1 cellular context compared by ENCODE assay signal in genomic region chr10:21318768-21319167, GRCh38.
TF ChIP-seq lines count a peak whose summit lies in the region.

No MANE protein-coding gene starts in this region.

TF ChIP-seq in H1, 55 proteins besides CTCF, POLR2A, EP300 and RAD21 (continued from another document):
- no peak for TF ChIP-seq CHD7 (IDR thresholded peaks at IDR 0.05; ENCODE audit: insufficient replicate concordance, low read length)
- no peak for TF ChIP-seq RBBP5 (IDR thresholded peaks at IDR 0.05; ENCODE audit: borderline replicate concordance, low read depth, low read length)
- no peak for TF ChIP-seq KDM4A (IDR thresholded peaks at IDR 0.05; ENCODE audit: low read depth, low read length, severe bottlenecking)
- TF ChIP-seq HDAC2 (IDR thresholded peaks at IDR 0.05; ENCODE audit: borderline replicate concordance in 1 of 2, low read depth in 2 of 2, low read length in 2 of 2), result no peak
- no peak for TF ChIP-seq CBX5 (IDR thresholded peaks at IDR 0.05; ENCODE audit: low read depth, low read length)
- TF ChIP-seq RXRA (IDR thresholded peaks at IDR 0.05; ENCODE audit: insufficient read depth, low read depth, low read length), result no peak
- no peak for TF ChIP-seq SP1 (IDR thresholded peaks at IDR 0.05; ENCODE audit: low read depth, low read length)
